In genomic region chr17:42537826-42538451, GRCh38 we compare ENCODE assay signal across 1 cellular context.
A peak's percentile ranks its signal among the peaks of the same experiment; 100 is the strongest.
TF ChIP-seq lines count a peak whose summit lies in the region.

No MANE protein-coding gene starts in this region.

TF ChIP-seq in HepG2, 621 proteins besides CTCF, POLR2A, EP300 and RAD21:
- TF ChIP-seq BORCS8-MEF2B (CRISPR knock-in tag; IDR thresholded peaks at IDR 0.05) (0 out of 2 replicates have a peak, but pooled peaks have one; percentile 17), SKI (IDR thresholded peaks at IDR 0.05; ENCODE audit: partially characterized antibody) (no peak), ZC3H4 (CRISPR knock-in tag; IDR thresholded peaks at IDR 0.05; ENCODE audit: borderline replicate concordance) (peak; percentile 55), ZFY (CRISPR knock-in tag; IDR thresholded peaks at IDR 0.05) (0 out of 2 replicates have a peak, but pooled peaks have one; percentile 10), IRF2 (CRISPR knock-in tag; IDR thresholded peaks at IDR 0.05) (0 out of 2 replicates have a peak, but pooled peaks have one; percentile 8), ZNF24 (IDR thresholded peaks at IDR 0.05) (peak; percentile 64; the same call in 1 of the 2 replicates), ARNTL (CRISPR knock-in tag; IDR thresholded peaks at IDR 0.05) (0 out of 2 replicates have a peak, but pooled peaks have one; percentile 21), FOXA3 (CRISPR knock-in tag; IDR thresholded peaks at IDR 0.05) (no peak), GATAD1 (CRISPR knock-in tag; IDR thresholded peaks at IDR 0.05) (no peak), NRL (CRISPR knock-in tag; IDR thresholded peaks at IDR 0.05; ENCODE audit: borderline replicate concordance) (peak; percentile 61; the same call in 1 of the 2 replicates), HNF1A (IDR thresholded peaks at IDR 0.05; ENCODE audit: low read depth) (no peak), HNF1A (CRISPR knock-in tag; IDR thresholded peaks at IDR 0.05; ENCODE audit: borderline replicate concordance) (0 out of 2 replicates have a peak, but pooled peaks have one; percentile 1), ZMYM2 (CRISPR knock-in tag; IDR thresholded peaks at IDR 0.05) (no peak)
